1 cellular context compared by ENCODE assay signal in genomic region chr6:79076881-79077641, GRCh38.
TF ChIP-seq lines count a peak whose summit lies in the region.

No MANE protein-coding gene starts in this region.

TF ChIP-seq in H1, 55 proteins besides CTCF, POLR2A, EP300 and RAD21:
- TF ChIP-seq TAF7 (optimal IDR thresholded peaks at IDR 0.05; ENCODE audit: borderline replicate concordance, low read depth, low read length) (no peak), HDAC2 (IDR thresholded peaks at IDR 0.05; ENCODE audit: borderline replicate concordance in 1 of 2, low read depth in 2 of 2, low read length in 2 of 2) (no peak), CHD7 (IDR thresholded peaks at IDR 0.05; ENCODE audit: insufficient replicate concordance, low read length) (peak; percentile 73), SP1 (IDR thresholded peaks at IDR 0.05; ENCODE audit: low read depth, low read length) (no peak), POLR2AphosphoS5 (IDR thresholded peaks at IDR 0.05; ENCODE audit: low read depth, low read length) (peak; percentile 82), KDM1A (IDR thresholded peaks at IDR 0.05; ENCODE audit: borderline replicate concordance, low read length) (no peak), FOSL1 (IDR thresholded peaks at IDR 0.05; ENCODE audit: insufficient read depth, low read depth, low read length) (no peak), KDM5A (IDR thresholded peaks at IDR 0.05; ENCODE audit: low read length) (no peak), SRF (IDR thresholded peaks at IDR 0.05; ENCODE audit: low read depth, low read length) (no peak), CHD1 (IDR thresholded peaks at IDR 0.05; ENCODE audit: low read depth, low read length) (no peak), CHD2 (IDR thresholded peaks at IDR 0.05; ENCODE audit: low read length) (no peak), CBX8 (IDR thresholded peaks at IDR 0.05; ENCODE audit: borderline replicate concordance, low read depth, low read length) (no peak), YY1 (IDR thresholded peaks at IDR 0.05; ENCODE audit: low read depth, low read length) (0 out of 2 replicates have a peak, but pooled peaks have one; percentile 4), E2F6 (IDR thresholded peaks at IDR 0.05) (no peak), JUND (IDR thresholded peaks at IDR 0.05; ENCODE audit: low read length) (no peak), TBP (IDR thresholded peaks at IDR 0.05; ENCODE audit: low read depth, low read length) (peak; percentile 48; the same call in 1 of the 2 replicates), RBBP5 (IDR thresholded peaks at IDR 0.05; ENCODE audit: borderline replicate concordance, low read depth, low read length) (peak; percentile 89; the same call in 1 of the 2 replicates), GTF2F1 (IDR thresholded peaks at IDR 0.05; ENCODE audit: borderline replicate concordance, low read depth, low read length) (no peak), ASH2L (IDR thresholded peaks at IDR 0.05; ENCODE audit: low read length) (peak; percentile 65), BACH1 (IDR thresholded peaks at IDR 0.05; ENCODE audit: low read length) (no peak), SIN3A (conservative IDR thresholded peaks at IDR 0.05 in 1 of 2, IDR thresholded peaks at IDR 0.05 in 1 of 2; ENCODE audit: low read depth in 1 of 2, low read length in 2 of 2) (0 out of 4 replicates have a peak, but pooled peaks of 1 of the 2 experiments have one; percentile 45), TAF1 (IDR thresholded peaks at IDR 0.05; ENCODE audit: low read depth, low read length) (peak; percentile 86), CEBPB (IDR thresholded peaks at IDR 0.05; ENCODE audit: low read depth, low read length) (no peak), PHF8 (conservative IDR thresholded peaks at IDR 0.05; ENCODE audit: low read depth, low read length) (peak; percentile 9; the same call in 1 of the 2 replicates), POU5F1 (IDR thresholded peaks at IDR 0.05; ENCODE audit: low read depth, low read length) (no peak), TCF12 (IDR thresholded peaks at IDR 0.05; ENCODE audit: low read depth, low read length) (no peak), ZNF274 (IDR thresholded peaks at IDR 0.05; ENCODE audit: borderline replicate concordance, extremely low read depth, low read length) (no peak), CREB1 (IDR thresholded peaks at IDR 0.05) (peak; percentile 54), MAX (IDR thresholded peaks at IDR 0.05) (peak; percentile 70)
